Comparison of ENCODE assay signal across 8 cellular contexts in genomic region chr2:112432735-112433479, GRCh38. TPM values are rescaled to one million over a fixed set of nuclear protein-coding genes. Genes with fewer than 3 reads are reported as not detected.
DNase-seq lines count a peak whose midpoint lies in the region; ATAC-seq and TF ChIP-seq lines count a peak whose summit lies in the region.
"Not testable (repeated sequence)": the region's sequence is repeated elsewhere in the genome, so short reads cannot be mapped to it uniquely, and the experiment has no call there.

No MANE protein-coding gene starts in this region.

- not testable (repeated sequence) for TF ChIP-seq POLR2A in GM18505 (IDR thresholded peaks at IDR 0.05; ENCODE audit: borderline replicate concordance, extremely low read depth, insufficient read depth, insufficient read length)

- not testable (repeated sequence) for H3K4me1 ChIP-seq in NT2/D1 (ENCODE audit: insufficient read depth, insufficient read length); rectal smooth muscle tissue (ENCODE audit: control insufficient read depth, insufficient read depth, low read length); aorta (ENCODE audit: control insufficient read depth in 1 of 2, insufficient read depth in 2 of 2, low read length in 2 of 2)

- peaks cover 18% of the 10 kb centered on the region for H3K4me1 Mint-ChIP-seq in activated naive CD4-positive, alpha-beta T cell treated with anti-CD3 and anti-CD28 coated beads for 36 hours (ENCODE audit: low read depth)

- peak overlapping the region; percentile 56 for H3K27ac Mint-ChIP-seq in activated naive CD4-positive, alpha-beta T cell treated with anti-CD3 and anti-CD28 coated beads for 36 hours

- ATAC-seq in GM18505 (IDR thresholded peaks at IDR 0.05; ENCODE audit: unreplicated experiment) (peak; percentile 59), HG02623 (IDR thresholded peaks at IDR 0.05; ENCODE audit: unreplicated experiment) (peak; percentile 36), aorta (ENCODE audit: low FRiP score) (peak; percentile 55)

- not testable (repeated sequence) for H3K9me3 Mint-ChIP-seq in activated naive CD4-positive, alpha-beta T cell treated with anti-CD3 and anti-CD28 coated beads for 36 hours

- intact Hi-C loops in activated naive CD4-positive, alpha-beta T cell treated with anti-CD3 and anti-CD28 coated beads for 36 hours (cut with micrococcal nuclease), result loop anchor here (10.0 kb wide), 1 partner anchor 548 kb away; the partner anchor contains the start of gene ANAPC1
- intact Hi-C loops in aorta (cut with DNase I), result loop anchor here in 1 of 2 donors (5.0 kb wide), 2 partner anchors 156 to 311 kb away; partner anchors contain the start of gene ZC3H6

- H3K9me3 ChIP-seq in NT2/D1 (ENCODE audit: insufficient read depth, low read length); aorta (ENCODE audit: control insufficient read depth, low read length): not testable (repeated sequence)

- not testable (repeated sequence) for H3K36me3 Mint-ChIP-seq in activated naive CD4-positive, alpha-beta T cell treated with anti-CD3 and anti-CD28 coated beads for 36 hours (ENCODE audit: low read depth)

- H3K36me3 ChIP-seq in NT2/D1 (ENCODE audit: insufficient read depth, insufficient read length, low read length); rectal smooth muscle tissue (ENCODE audit: control insufficient read depth, insufficient read depth, low read length); aorta (ENCODE audit: control insufficient read depth in 1 of 2, insufficient read depth in 2 of 2, low read length in 1 of 2): not testable (repeated sequence)

- not testable (repeated sequence) for DNase-seq in NT2/D1 (ENCODE audit: low read depth, low spot score); epithelial cell of esophagus (ENCODE audit: low read depth)
- peak; percentile 55 for DNase-seq in activated naive CD4-positive, alpha-beta T cell treated with anti-CD3 and anti-CD28 coated beads for 36 hours
- DNase-seq in left kidney (ENCODE audit: low read depth, low spot score) (peak; percentile 16), aorta (peak; percentile 75 to 85)

- H3K27me3 Mint-ChIP-seq in activated naive CD4-positive, alpha-beta T cell treated with anti-CD3 and anti-CD28 coated beads for 36 hours (ENCODE audit: low read depth), result not testable (repeated sequence)

- CTCF ChIA-PET in activated naive CD4-positive, alpha-beta T cell treated with anti-CD3 and anti-CD28 coated beads for 36 hours (lab: Charles Lee), result interaction anchor here (0.6 to 1.5 kb wide), 3 partner anchors 37 to 174 kb away, joined by 3 to 7 read pairs (median 3); no protein-coding TSS in a partner anchor

- H3K4me3 Mint-ChIP-seq in activated naive CD4-positive, alpha-beta T cell treated with anti-CD3 and anti-CD28 coated beads for 36 hours, result peak overlapping the region; percentile 82

- not testable (repeated sequence) for TF ChIP-seq CTCF in epithelial cell of esophagus (IDR thresholded peaks at IDR 0.05; ENCODE audit: insufficient read depth, low read depth, low read length, missing control alignments)

- peak overlapping the region; percentile 61 for H3K27ac ChIP-seq in rectal smooth muscle tissue (ENCODE audit: low read depth, low read length)
- H3K27ac ChIP-seq in aorta (ENCODE audit: low read depth in 1 of 2, low read length in 2 of 2), result peak overlapping the region in 1 of 2 donors; percentile 28

- peak overlapping the region; percentile 76 for H3K9ac ChIP-seq in NT2/D1 (ENCODE audit: insufficient read length, low read depth)
- H3K9ac ChIP-seq in rectal smooth muscle tissue (ENCODE audit: low read length), result not testable (repeated sequence)

- 39 to 56% methylated on average over 82 to 97 of the region's 98 CpGs for WGBS in aorta, 2 donors

- not testable (repeated sequence) for H3K27me3 ChIP-seq in NT2/D1 (ENCODE audit: insufficient read depth, insufficient read length); rectal smooth muscle tissue (ENCODE audit: control insufficient read depth, insufficient read depth, low read length); aorta (ENCODE audit: control insufficient read depth in 1 of 2, insufficient read depth in 2 of 2, low read length in 1 of 2)

- H3K4me3 ChIP-seq in NT2/D1 (ENCODE audit: insufficient read length, low read depth), result peak overlapping the region; percentile 42
- H3K4me3 ChIP-seq in epithelial cell of esophagus (ENCODE audit: low read length), result peak overlapping the region; percentile 43
- peak overlapping the region; percentile 58 for H3K4me3 ChIP-seq in rectal smooth muscle tissue (ENCODE audit: low read length)
- peak overlapping the region in 1 of 2 donors; percentile 36 for H3K4me3 ChIP-seq in aorta (ENCODE audit: low read length in 2 of 2)

RNA-seq across cellular contexts. Expression of gene RGPD8, which starts 0.5 kb away (rescaled TPM):
- 10 to 100 TPM; 12.5 to 13.0 TPM for total RNA-seq in activated naive CD4-positive, alpha-beta T cell treated with anti-CD3 and anti-CD28 coated beads for 36 hours
- total RNA-seq in aorta, result 10 to 100 TPM; 36.2 to 51.7 TPM
- 1 to 10 TPM; 1.3 to 2.9 TPM for polyA plus RNA-seq in aorta

RNA-seq across cellular contexts. Expression of gene TTL, which starts 49.0 kb away (rescaled TPM):
- 10 to 100 TPM; 20.2 to 21.3 TPM for total RNA-seq in activated naive CD4-positive, alpha-beta T cell treated with anti-CD3 and anti-CD28 coated beads for 36 hours
- total RNA-seq in aorta, result 10 to 100 TPM; 33.6 to 46.6 TPM
- 10 to 100 TPM in 1 of 2 donors, 1 to 10 TPM in 1; 9.8 to 13.1 TPM for polyA plus RNA-seq in aorta
